ENCODE assay signal across 20 cellular contexts in the genomic region with DNA sequence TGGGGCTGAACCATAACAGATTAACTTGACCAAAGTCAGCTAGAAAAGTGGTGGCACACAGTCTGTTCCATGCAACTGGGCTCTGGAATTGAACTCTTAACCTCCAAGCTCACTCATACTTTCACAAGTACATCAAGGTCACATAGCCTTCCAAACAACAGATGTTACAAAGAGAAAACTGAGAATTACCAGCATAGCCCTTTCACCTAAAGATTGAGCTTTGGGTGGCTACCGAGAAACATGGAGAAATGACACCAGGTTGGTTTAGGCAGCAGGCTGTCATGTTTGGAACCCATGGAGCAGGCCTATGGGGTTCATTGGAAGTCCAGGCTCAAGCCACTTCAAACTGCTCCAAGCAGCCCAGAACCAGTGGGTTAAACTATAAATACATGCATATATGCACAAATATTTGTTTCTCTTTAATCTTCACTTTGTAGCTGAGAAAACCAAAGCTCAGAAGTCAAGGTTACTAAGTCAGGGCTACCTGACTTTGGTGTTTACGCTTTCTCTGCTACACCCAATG. TPM values are rescaled to one million over a fixed set of nuclear protein-coding genes. Genes with fewer than 3 reads are reported as not detected.
DNase-seq lines count a peak whose midpoint lies in the region; ATAC-seq and TF ChIP-seq lines count a peak whose summit lies in the region.
"Had no signal": no experiment of that assay in that cellular context is flagged by ENCODE, and none has a peak within 500 bp of the region (broad histone marks: within the 10 kb centered on the region; RNA-seq: fewer than 3 reads in every experiment).

No MANE protein-coding gene starts in this region.

- no peak for TF ChIP-seq CTCF in GM23338 (conservative IDR thresholded peaks at IDR 0.05; ENCODE audit: low read depth in 2 of 2)

- peak overlapping the region; percentile 76; the same call in 1 of the 2 replicates for H3K27ac ChIP-seq in GM23338 (ENCODE audit: low read depth)
- H3K27ac ChIP-seq: adrenal gland, HL-60, parathyroid adenoma had no signal

- H2AFZ ChIP-seq in GM23338, result no peak overlapping the region
- H2AFZ ChIP-seq: parathyroid adenoma had no signal

- H3K4me3 Mint-ChIP-seq in GM23338, result no peak overlapping the region
- H3K4me3 Mint-ChIP-seq in activated T-cell treated with anti-CD3 and anti-CD28 coated beads, Interleukin-2, amount 50 U/mL, for 24 hours, result no peak overlapping the region
- H3K4me3 Mint-ChIP-seq: nephron progenitor cell had no signal

- H3K9me3 Mint-ChIP-seq in GM23338, result no peaks in the 10 kb centered on the region
- no peaks in the 10 kb centered on the region for H3K9me3 Mint-ChIP-seq in activated T-cell treated with anti-CD3 and anti-CD28 coated beads, Interleukin-2, amount 50 U/mL, for 24 hours
- H3K9me3 Mint-ChIP-seq: activated T-cell treated with anti-CD3 and anti-CD28 coated beads, Interleukin-2, amount 50 U/mL, for 72 hours; nephron progenitor cell had no signal

- peaks cover 25% of the 10 kb centered on the region for H3K36me3 Mint-ChIP-seq in GM23338 (ENCODE audit: low read depth)
- no peaks in the 10 kb centered on the region for H3K36me3 Mint-ChIP-seq in activated T-cell treated with anti-CD3 and anti-CD28 coated beads, Interleukin-2, amount 50 U/mL, for 24 hours (ENCODE audit: low read depth)

- H3K4me1 ChIP-seq in GM23338 (ENCODE audit: insufficient read depth) (no peaks in the 10 kb centered on the region), skeletal muscle satellite cell (ENCODE audit: control insufficient read depth, insufficient read depth, low read length) (peaks cover 23% of the 10 kb centered on the region)
- H3K4me1 ChIP-seq: parathyroid adenoma had no signal

- no peak overlapping the region for H3K9ac ChIP-seq in skeletal muscle satellite cell (ENCODE audit: low read depth, low read length)
- H3K9ac ChIP-seq: parathyroid adenoma had no signal

- no peak overlapping the region for H3K27ac Mint-ChIP-seq in GM23338
- H3K27ac Mint-ChIP-seq in activated T-cell treated with anti-CD3 and anti-CD28 coated beads, Interleukin-2, amount 50 U/mL, for 24 hours, result no peak overlapping the region
- H3K27ac Mint-ChIP-seq: activated T-cell treated with anti-CD3 and anti-CD28 coated beads, Interleukin-2, amount 50 U/mL, for 72 hours had no signal

- H3K4me3 ChIP-seq in GM23338 (no peak overlapping the region), skeletal muscle satellite cell (ENCODE audit: low read length) (no peak overlapping the region)
- H3K4me3 ChIP-seq: adrenal gland, mucosa of descending colon had no signal

- peaks cover 91% of the 10 kb centered on the region for H3K79me2 ChIP-seq in GM23338 (replicated peaks; ENCODE audit: insufficient read depth)
- H3K79me2 ChIP-seq: parathyroid adenoma had no signal

- ATAC-seq in GM23338, result peak; percentile 31; the same call in 2 of the 3 replicates
- ATAC-seq in SK-N-SH treated with all-trans-retinoic acid at 6 μM for 48 hours, result peak; percentile 42
- no peak for ATAC-seq in GM21786 (IDR thresholded peaks at IDR 0.05; ENCODE audit: unreplicated experiment)
- ATAC-seq: mucosa of descending colon, right cardiac atrium had no signal

- H3K36me3 ChIP-seq in GM23338 (ENCODE audit: insufficient read depth) (peaks cover 4% of the 10 kb centered on the region; the same call in 1 of the 2 replicates), skeletal muscle satellite cell (ENCODE audit: insufficient read depth, low read length) (peaks cover 3% of the 10 kb centered on the region)
- H3K36me3 ChIP-seq: adrenal gland had no signal

- no peaks in the 10 kb centered on the region for H3K9me2 ChIP-seq in GM23338 (ENCODE audit: insufficient read depth)

- H3K4me2 ChIP-seq in GM23338, result no peak overlapping the region
- H3K4me2 ChIP-seq in skeletal muscle satellite cell (ENCODE audit: low read length), result peak overlapping the region; percentile 66

- peaks cover 10% of the 10 kb centered on the region; the same call in 1 of the 2 replicates for H4K20me1 ChIP-seq in GM23338 (replicated peaks; ENCODE audit: insufficient read depth)

- peaks cover 2% of the 10 kb centered on the region for H3K27me3 Mint-ChIP-seq in GM23338 (ENCODE audit: insufficient read depth, low read depth, poor library complexity)
- H3K27me3 Mint-ChIP-seq in activated T-cell treated with anti-CD3 and anti-CD28 coated beads, Interleukin-2, amount 50 U/mL, for 24 hours, result peaks cover 20% of the 10 kb centered on the region

- H3K4me1 Mint-ChIP-seq in GM23338, result no peaks in the 10 kb centered on the region; the same call in 2 of the 3 replicates
- peaks cover 25% of the 10 kb centered on the region for H3K4me1 Mint-ChIP-seq in activated T-cell treated with anti-CD3 and anti-CD28 coated beads, Interleukin-2, amount 50 U/mL, for 24 hours (ENCODE audit: low read depth)

- DNase-seq in GM23338 (ENCODE audit: low spot score), result no peak
- peak; percentile 45 for DNase-seq in LHCN-M2 (ENCODE audit: low read depth)
- DNase-seq in SHP77 (lab: John Stamatoyannopoulos, UW), result no peak
- no peak for DNase-seq in activated T-cell treated with anti-CD3 and anti-CD28 coated beads, Interleukin-2, amount 50 U/mL, for 24 hours
- DNase-seq: activated CD4-positive, alpha-beta T cell treated with anti-CD3 and anti-CD28 coated beads for 48 hours; activated naive CD4-positive, alpha-beta T cell treated with Interleukin-2 at 50 U/mL for 16 hours; activated T-cell treated with anti-CD3 and anti-CD28 coated beads, Interleukin-2, amount 50 U/mL, for 72 hours; adrenal gland; cortex of kidney; DMS79; mucosa of descending colon; NCI-H2029 treated with DMSO at 0.1 percent for 48 hours; nephron progenitor cell; right cardiac atrium; stimulated activated naive CD8-positive, alpha-beta T cell treated with anti-CD3 and anti-CD28 coated beads, Interleukin-15, Interleukin-2, amounts not matched to agents 100 U/mL and 50 U/mL, for 24 hours had no signal

- H3F3A ChIP-seq in GM23338 (replicated peaks; ENCODE audit: low read depth), result 0 out of 2 replicates have a peak, but pooled peaks cover 4% of the 10 kb centered on the region

- H3K9me3 ChIP-seq in skeletal muscle satellite cell (replicated peaks; ENCODE audit: low read length), result no peaks in the 10 kb centered on the region
- H3K9me3 ChIP-seq: adrenal gland, mucosa of descending colon had no signal

- H3K27me3 ChIP-seq in GM23338 (ENCODE audit: insufficient read depth), result no peaks in the 10 kb centered on the region
- no peaks in the 10 kb centered on the region for H3K27me3 ChIP-seq in skeletal muscle satellite cell (ENCODE audit: control insufficient read depth, insufficient read depth, low read length)
- H3K27me3 ChIP-seq: adrenal gland had no signal

TF ChIP-seq in GM23338, 12 proteins besides CTCF, POLR2A, EP300 and RAD21 (continues in another document):
- no peak for TF ChIP-seq JUNB (IDR thresholded peaks at IDR 0.05; ENCODE audit: unreplicated experiment)
- no peak for TF ChIP-seq POLR2AphosphoS5 (IDR thresholded peaks at IDR 0.05; ENCODE audit: low read depth)

TF ChIP-seq in SK-N-SH treated with all-trans-retinoic acid at 6 μM for 48 hours, 23 proteins besides CTCF, POLR2A, EP300 and RAD21:
- TF ChIP-seq ZC3H10 (CRISPR knock-in tag; IDR thresholded peaks at IDR 0.05), result no peak
- TF ChIP-seq CSDC2 (CRISPR knock-in tag; IDR thresholded peaks at IDR 0.05), result no peak
- TF ChIP-seq ZFP3 (CRISPR knock-in tag; IDR thresholded peaks at IDR 0.05), result no peak
- TF ChIP-seq, protein P1, sequence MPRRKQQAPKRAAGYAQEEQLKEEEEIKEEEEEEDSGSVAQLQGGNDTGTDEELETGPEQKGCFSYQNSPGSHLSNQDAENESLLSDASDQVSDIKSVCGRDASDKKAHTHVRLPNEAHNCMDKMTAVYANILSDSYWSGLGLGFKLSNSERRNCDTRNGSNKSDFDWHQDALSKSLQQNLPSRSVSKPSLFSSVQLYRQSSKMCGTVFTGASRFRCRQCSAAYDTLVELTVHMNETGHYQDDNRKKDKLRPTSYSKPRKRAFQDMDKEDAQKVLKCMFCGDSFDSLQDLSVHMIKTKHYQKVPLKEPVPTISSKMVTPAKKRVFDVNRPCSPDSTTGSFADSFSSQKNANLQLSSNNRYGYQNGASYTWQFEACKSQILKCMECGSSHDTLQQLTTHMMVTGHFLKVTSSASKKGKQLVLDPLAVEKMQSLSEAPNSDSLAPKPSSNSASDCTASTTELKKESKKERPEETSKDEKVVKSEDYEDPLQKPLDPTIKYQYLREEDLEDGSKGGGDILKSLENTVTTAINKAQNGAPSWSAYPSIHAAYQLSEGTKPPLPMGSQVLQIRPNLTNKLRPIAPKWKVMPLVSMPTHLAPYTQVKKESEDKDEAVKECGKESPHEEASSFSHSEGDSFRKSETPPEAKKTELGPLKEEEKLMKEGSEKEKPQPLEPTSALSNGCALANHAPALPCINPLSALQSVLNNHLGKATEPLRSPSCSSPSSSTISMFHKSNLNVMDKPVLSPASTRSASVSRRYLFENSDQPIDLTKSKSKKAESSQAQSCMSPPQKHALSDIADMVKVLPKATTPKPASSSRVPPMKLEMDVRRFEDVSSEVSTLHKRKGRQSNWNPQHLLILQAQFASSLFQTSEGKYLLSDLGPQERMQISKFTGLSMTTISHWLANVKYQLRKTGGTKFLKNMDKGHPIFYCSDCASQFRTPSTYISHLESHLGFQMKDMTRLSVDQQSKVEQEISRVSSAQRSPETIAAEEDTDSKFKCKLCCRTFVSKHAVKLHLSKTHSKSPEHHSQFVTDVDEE (CRISPR knock-in tag; IDR thresholded peaks at IDR 0.05), result no peak
- no peak for TF ChIP-seq SNAI2 (CRISPR knock-in tag; IDR thresholded peaks at IDR 0.05)
- no peak for TF ChIP-seq ZFP30 (CRISPR knock-in tag; IDR thresholded peaks at IDR 0.05)
- TF ChIP-seq GLIS3 (CRISPR knock-in tag; IDR thresholded peaks at IDR 0.05), result no peak
- no peak for TF ChIP-seq RARB (CRISPR knock-in tag; IDR thresholded peaks at IDR 0.05)
- no peak for TF ChIP-seq ZNF8 (CRISPR knock-in tag; IDR thresholded peaks at IDR 0.05)
- TF ChIP-seq PPARA (CRISPR knock-in tag; IDR thresholded peaks at IDR 0.05; ENCODE audit: borderline replicate concordance), result no peak
- TF ChIP-seq ISL1 (CRISPR knock-in tag; IDR thresholded peaks at IDR 0.05), result no peak
- TF ChIP-seq ARNTL (CRISPR knock-in tag; IDR thresholded peaks at IDR 0.05; ENCODE audit: borderline replicate concordance, low read depth), result no peak

RNA-seq across cellular contexts. Expression of a gene that starts 59.1 kb away (rescaled TPM):
- 96.8 and 112 TPM in 2 replicates for total RNA-seq in GM23338 (2014; rRNA removed; shearing (Covaris generic))
- 190 and 209 TPM in 2 replicates for polyA plus RNA-seq in GM23338 (2016; fragmentation: Nextera tagmentation; extraction: Ambion mirVana)
- 72.8 and 76.8 TPM in 2 replicates for total RNA-seq in LHCN-M2 (2014; rRNA removed)
- 102 TPM for polyA plus RNA-seq in LHCN-M2 (2012)
- total RNA-seq in skeletal muscle satellite cell (2012; rRNA removed), result 66.8 and 68.4 TPM in 2 replicates
